In genomic region chr11:833849-834311, GRCh38 we compare ENCODE assay signal across 8 cellular contexts. TPM values are rescaled to one million over a fixed set of nuclear protein-coding genes. Genes with fewer than 3 reads are reported as not detected.
DNase-seq lines count a peak whose midpoint lies in the region; ATAC-seq and TF ChIP-seq lines count a peak whose summit lies in the region.

No MANE protein-coding gene starts in this region.

- H3K4me3 Mint-ChIP-seq in effector memory CD8-positive, alpha-beta T cell: peak overlapping the region; percentile 60 to 71

- no peaks in the 10 kb centered on the region for H3F3A ChIP-seq in neural cell (ENCODE audit: insufficient read depth, low read length, poor library complexity, severe bottlenecking)

- H2AFZ ChIP-seq in neural cell (ENCODE audit: low read depth, low read length): no peak overlapping the region

- peak overlapping the region; percentile 75 for H3K9ac ChIP-seq in neural cell (ENCODE audit: low read length)

- no peak for TF ChIP-seq EP300 in neural cell (conservative IDR thresholded peaks at IDR 0.05; ENCODE audit: poor library complexity, severe bottlenecking)

- H3K36me3 Mint-ChIP-seq in effector memory CD8-positive, alpha-beta T cell (ENCODE audit: insufficient read depth): peaks cover 17% of the 10 kb centered on the region

- peak; percentile 40 for DNase-seq in NCI-H69 (lab: John Stamatoyannopoulos, UW)
- DNase-seq in effector memory CD8-positive, alpha-beta T cell: no peak
- no peak for DNase-seq in NCI-H1048 (lab: John Stamatoyannopoulos, UW)
- no peak for DNase-seq in H4 (ENCODE audit: low spot score)
- no peak for DNase-seq in stimulated activated naive CD4-positive, alpha-beta T cell treated with Interleukin-2 at 50 U/mL for 16 hours (lab: John Stamatoyannopoulos, UW)
- no peak for DNase-seq in anterior cingulate cortex (lab: John Stamatoyannopoulos, UW)

- H3K9me2 ChIP-seq in neural cell (ENCODE audit: insufficient read depth, low read length): no peaks in the 10 kb centered on the region

- H3K27ac Mint-ChIP-seq in effector memory CD8-positive, alpha-beta T cell: no peak overlapping the region

- peaks cover 0 to 19% of the 10 kb centered on the region in 2 donors for H3K27me3 Mint-ChIP-seq in effector memory CD8-positive, alpha-beta T cell

- H3K36me3 ChIP-seq in neural cell (ENCODE audit: insufficient read depth, low read length): no peaks in the 10 kb centered on the region

- TF ChIP-seq RAD21 in neural cell (conservative IDR thresholded peaks at IDR 0.05): no peak

- H4K20me1 ChIP-seq in neural cell (ENCODE audit: insufficient read depth): no peaks in the 10 kb centered on the region

- peak overlapping the region; percentile 81 for H3K4me3 ChIP-seq in neural cell (ENCODE audit: low read length)

- H3K9me3 ChIP-seq in neural cell (ENCODE audit: low read length): no peaks in the 10 kb centered on the region

- peaks cover 24% of the 10 kb centered on the region for H3K27me3 ChIP-seq in neural cell (ENCODE audit: insufficient read depth, low read depth, low read length)

- H3K4me2 ChIP-seq in neural cell (ENCODE audit: low read length): peak overlapping the region; percentile 59

- H3K27ac ChIP-seq in C4-2B (peak overlapping the region; percentile 97), neural cell (ENCODE audit: low read length) (no peak overlapping the region)

- H3K4me1 Mint-ChIP-seq in effector memory CD8-positive, alpha-beta T cell (ENCODE audit: low read depth in 2 of 2): peaks cover 5 to 29% of the 10 kb centered on the region in 2 donors

- no peaks in the 10 kb centered on the region for H3K9me3 Mint-ChIP-seq in effector memory CD8-positive, alpha-beta T cell

- no peaks in the 10 kb centered on the region for H3K79me2 ChIP-seq in neural cell (replicated peaks; ENCODE audit: insufficient read depth, low read length)

- TF ChIP-seq CTCF in C4-2B (conservative IDR thresholded peaks at IDR 0.05) (no peak), neural cell (IDR thresholded peaks at IDR 0.05; ENCODE audit: poor library complexity, severe bottlenecking) (no peak)

- ATAC-seq in effector memory CD8-positive, alpha-beta T cell (replicated peaks): no peak

TF ChIP-seq in neural cell, 6 proteins besides CTCF, POLR2A, EP300 and RAD21:
- TF ChIP-seq MXI1 (conservative IDR thresholded peaks at IDR 0.05; ENCODE audit: poor library complexity, severe bottlenecking) (no peak), SMC3 (conservative IDR thresholded peaks at IDR 0.05; ENCODE audit: poor library complexity) (no peak), POLR2AphosphoS5 (IDR thresholded peaks at IDR 0.05) (no peak), TAF1 (IDR thresholded peaks at IDR 0.05; ENCODE audit: low read depth) (no peak), REST (IDR thresholded peaks at IDR 0.05; ENCODE audit: borderline replicate concordance) (no peak), EZH2 (IDR thresholded peaks at IDR 0.05; ENCODE audit: borderline replicate concordance, insufficient read depth, low read length, poor library complexity, severe bottlenecking) (no peak)

RNA-seq across cellular contexts. Expression of gene CD151, which starts 1.1 kb away (rescaled TPM):
- 70.8 and 80.1 TPM in 2 replicates for polyA plus RNA-seq in neural cell
- 39.7 and 39.8 TPM in 2 replicates for polyA minus RNA-seq in neural cell
- 825 and 1,008 TPM in 2 replicates for total RNA-seq in H4 (2014; rRNA removed; shearing (Covaris generic))

RNA-seq across cellular contexts. Expression of gene CRACR2B, which starts 6.2 kb away (rescaled TPM):
- 1.2 and 6.5 TPM in 2 replicates for polyA plus RNA-seq in neural cell
- 0.49 and 1.5 TPM in 2 replicates for polyA minus RNA-seq in neural cell
- total RNA-seq in H4 (2014; rRNA removed; shearing (Covaris generic)): not detected in 2 replicates

RNA-seq across cellular contexts. Expression of gene POLR2L, which starts 8.4 kb away (rescaled TPM):
- 50.6 and 62.3 TPM in 2 replicates for polyA plus RNA-seq in neural cell
- polyA minus RNA-seq in neural cell: 7.8 and 9.4 TPM in 2 replicates
- total RNA-seq in H4 (2014; rRNA removed; shearing (Covaris generic)): 199 and 210 TPM in 2 replicates

RNA-seq across cellular contexts. Expression of gene TSPAN4, which starts 8.8 kb away (rescaled TPM):
- polyA plus RNA-seq in neural cell: 68.1 and 68.3 TPM in 2 replicates
- polyA minus RNA-seq in neural cell: 22.8 and 28.7 TPM in 2 replicates
- total RNA-seq in H4 (2014; rRNA removed; shearing (Covaris generic)): 117 and 131 TPM in 2 replicates

RNA-seq across cellular contexts. Expression of gene PNPLA2, which starts 15.2 kb away (rescaled TPM):
- 7.3 and 7.8 TPM in 2 replicates for polyA plus RNA-seq in neural cell
- 6.5 and 8.8 TPM in 2 replicates for polyA minus RNA-seq in neural cell
- 13.4 and 22.8 TPM in 2 replicates for total RNA-seq in H4 (2014; rRNA removed; shearing (Covaris generic))
